16 cellular contexts compared by ENCODE assay signal in the genomic region with DNA sequence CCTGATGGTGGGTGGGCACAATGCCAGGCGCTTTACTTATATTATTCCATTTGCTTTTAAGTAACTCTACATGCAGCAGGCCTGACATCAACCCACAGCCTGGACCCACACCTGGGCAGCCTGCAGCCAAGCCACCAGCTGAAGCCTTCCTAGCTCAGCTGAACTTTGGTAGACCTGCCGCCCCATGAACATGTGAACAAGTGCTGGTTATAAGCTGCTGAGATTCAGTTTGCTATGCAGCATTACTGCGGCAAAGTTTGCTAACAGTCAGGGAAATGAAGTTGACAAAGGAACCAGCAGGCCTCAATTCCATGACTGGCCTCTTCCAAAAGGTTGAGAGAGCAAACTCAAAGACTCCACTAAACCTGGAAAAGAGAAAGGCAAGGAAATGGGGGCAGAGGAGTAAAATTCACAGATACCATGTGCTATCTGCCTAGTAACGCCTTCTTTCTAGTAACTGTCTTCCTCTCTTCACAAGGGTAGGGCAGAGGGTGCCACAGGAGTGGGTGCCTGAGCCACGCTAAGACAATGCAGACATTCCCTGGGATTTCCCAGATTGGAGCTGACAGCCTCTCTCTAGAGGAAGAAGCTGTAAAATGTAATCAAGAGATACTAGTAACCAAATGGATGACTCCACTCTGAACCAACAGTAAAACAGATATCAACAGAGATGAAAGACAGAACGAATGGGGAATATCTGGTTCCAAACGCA. TPM values are rescaled to one million over a fixed set of nuclear protein-coding genes. Genes with fewer than 3 reads are reported as not detected.
DNase-seq lines count a peak whose midpoint lies in the region; ATAC-seq and TF ChIP-seq lines count a peak whose summit lies in the region.
"Had no signal": no experiment of that assay in that cellular context is flagged by ENCODE, and none has a peak within 500 bp of the region (broad histone marks: within the 10 kb centered on the region; RNA-seq: fewer than 3 reads in every experiment).

No MANE protein-coding gene starts in this region.

- no peaks in the 10 kb centered on the region for H3K9me3 Mint-ChIP-seq in natural killer cell treated with Interleukin-12 subunit alpha and Interleukin-12 subunit beta and Interleukin-15 and Interleukin-18, amount 100 ng/mL, for 72 hours
- H3K9me3 Mint-ChIP-seq in natural killer cell (no peaks in the 10 kb centered on the region), WTC11 (no peaks in the 10 kb centered on the region)

- POLR2A ChIA-PET in WTC11 (lab: Charles Lee) = no interaction called here

- H3K27me3 ChIP-seq in liver (ENCODE audit: control insufficient read depth in 4 of 4, insufficient read depth in 4 of 4, low read length in 3 of 4) (no peaks in the 10 kb centered on the region), suprapubic skin (no peaks in the 10 kb centered on the region)
- H3K27me3 ChIP-seq: adrenal gland, heart right ventricle, pancreas had no signal

- intact Hi-C loops in natural killer cell (cut with micrococcal nuclease) = no loop called here

- peaks cover 16% of the 10 kb centered on the region for H3K36me3 Mint-ChIP-seq in natural killer cell treated with Interleukin-12 subunit alpha and Interleukin-12 subunit beta and Interleukin-15 and Interleukin-18, amount 100 ng/mL, for 72 hours
- H3K36me3 Mint-ChIP-seq in natural killer cell (no peaks in the 10 kb centered on the region), WTC11 (peaks cover 56% of the 10 kb centered on the region)

- TF ChIP-seq POLR2A in suprapubic skin (IDR thresholded peaks at IDR 0.05) = no peak

- no peak for TF ChIP-seq EP300 in suprapubic skin (IDR thresholded peaks at IDR 0.05)

- ATAC-seq in natural killer cell treated with Interleukin-12 subunit alpha and Interleukin-12 subunit beta and Interleukin-15 and Interleukin-18, amount 100 ng/mL, for 72 hours = no peak
- ATAC-seq in natural killer cell (no peak), WTC11 (no peak), GM21447 (IDR thresholded peaks at IDR 0.05; ENCODE audit: unreplicated experiment) (no peak)
- ATAC-seq: heart right ventricle, K562, pancreas had no signal

- H3K36me3 ChIP-seq in liver (ENCODE audit: control insufficient read depth in 4 of 4, insufficient read depth in 3 of 4, low read depth in 1 of 4, low read length in 3 of 4) (peaks cover 6 to 32% (median 17%) of the 10 kb centered on the region in 4 donors), suprapubic skin (peaks cover 37% of the 10 kb centered on the region)

- no peak overlapping the region for H3K4me3 ChIP-seq in liver (ENCODE audit: low read depth in 1 of 3, low read length in 3 of 3)
- no peak overlapping the region for H3K4me3 ChIP-seq in suprapubic skin
- H3K4me3 ChIP-seq: adrenal gland, K562, lung had no signal

- peak overlapping the region in 1 of 2 donors; percentile 63 for H3K27ac ChIP-seq in liver (ENCODE audit: low read depth in 1 of 2, low read length in 2 of 2)
- H3K27ac ChIP-seq in suprapubic skin = no peak overlapping the region
- H3K27ac ChIP-seq: adrenal gland, epithelial cell of prostate, heart right ventricle, pancreas had no signal

- peaks cover 39 to 51% of the 10 kb centered on the region in 2 donors for H3K4me1 Mint-ChIP-seq in natural killer cell treated with Interleukin-12 subunit alpha and Interleukin-12 subunit beta and Interleukin-15 and Interleukin-18, amount 100 ng/mL, for 72 hours (ENCODE audit: low read depth in 2 of 2)
- H3K4me1 Mint-ChIP-seq in natural killer cell (peaks cover 40 to 44% of the 10 kb centered on the region in 2 donors), WTC11 (peaks cover 35% of the 10 kb centered on the region)

- WGBS in liver = 76% methylated on average over 7 of the region's 7 CpGs
- WGBS in suprapubic skin = 83% methylated on average over 7 of the region's 7 CpGs

- no peaks in the 10 kb centered on the region for H3K27me3 Mint-ChIP-seq in natural killer cell treated with Interleukin-12 subunit alpha and Interleukin-12 subunit beta and Interleukin-15 and Interleukin-18, amount 100 ng/mL, for 72 hours
- H3K27me3 Mint-ChIP-seq in natural killer cell (ENCODE audit: low read depth in 2 of 2) (no peaks in the 10 kb centered on the region), WTC11 (ENCODE audit: low read depth) (no peaks in the 10 kb centered on the region)
- H3K27me3 Mint-ChIP-seq: B cell had no signal

- peaks cover 2 to 32% (median 29%) of the 10 kb centered on the region in 4 donors for H3K4me1 ChIP-seq in liver (ENCODE audit: control insufficient read depth in 4 of 4, insufficient read depth in 4 of 4, low read length in 3 of 4)
- H3K4me1 ChIP-seq in suprapubic skin = peaks cover 49% of the 10 kb centered on the region

- H3K27ac Mint-ChIP-seq in natural killer cell treated with Interleukin-12 subunit alpha and Interleukin-12 subunit beta and Interleukin-15 and Interleukin-18, amount 100 ng/mL, for 72 hours = no peak overlapping the region
- H3K27ac Mint-ChIP-seq in natural killer cell = peak overlapping the region in 1 of 2 donors; percentile 93
- peak overlapping the region; percentile 78 for H3K27ac Mint-ChIP-seq in WTC11
- H3K27ac Mint-ChIP-seq: B cell had no signal

- peak overlapping the region; percentile 39 for H3K4me3 Mint-ChIP-seq in natural killer cell treated with Interleukin-12 subunit alpha and Interleukin-12 subunit beta and Interleukin-15 and Interleukin-18, amount 100 ng/mL, for 72 hours
- H3K4me3 Mint-ChIP-seq in natural killer cell (no peak overlapping the region), WTC11 (peak overlapping the region; percentile 92)

- no peak for TF ChIP-seq RAD21 in liver (IDR thresholded peaks at IDR 0.05)

- TF ChIP-seq CTCF in natural killer cell (IDR thresholded peaks at IDR 0.05) = no peak
- no peak for TF ChIP-seq CTCF in WTC11 (IDR thresholded peaks at IDR 0.05)
- TF ChIP-seq CTCF in liver (IDR thresholded peaks at IDR 0.05; ENCODE audit: low read depth, low read length, missing input control) = no peak
- TF ChIP-seq CTCF in suprapubic skin (IDR thresholded peaks at IDR 0.05) = no peak

- no peak overlapping the region for H3K9ac ChIP-seq in liver (ENCODE audit: low read depth in 1 of 2, low read length in 2 of 2)

- no peak for DNase-seq in natural killer cell treated with Interleukin-12 subunit alpha and Interleukin-12 subunit beta and Interleukin-15 and Interleukin-18, amount 100 ng/mL, for 72 hours (ENCODE audit: low spot score)
- DNase-seq in natural killer cell (no peak), WTC11 (ENCODE audit: low spot score) (no peak), suprapubic skin (ENCODE audit: low spot score in 2 of 2) (no peak)
- no peak for DNase-seq in stimulated activated CD4-positive, alpha-beta T cell treated with anti-CD3 and anti-CD28 coated beads, Interleukin-2, amount 100 ng/mL, for 24 hours
- DNase-seq in activated CD4-positive, alpha-beta T cell treated with anti-CD3 and anti-CD28 coated beads, Interleukin-2, amount 50 U/mL, for 4 hours = no peak
- DNase-seq: adrenal gland, heart right ventricle, NCI-H1436, pancreas had no signal

- CTCF ChIA-PET in WTC11 (lab: Charles Lee) = interaction anchor here (0.5 kb wide), 1 partner anchor 373 kb away, joined by 6 read pairs; no protein-coding TSS in a partner anchor

- no peaks in the 10 kb centered on the region for H3K9me3 ChIP-seq in liver (ENCODE audit: control insufficient read depth in 4 of 4, low read length in 3 of 4)
- no peaks in the 10 kb centered on the region for H3K9me3 ChIP-seq in suprapubic skin
- H3K9me3 ChIP-seq: adrenal gland, heart right ventricle, pancreas had no signal

TF ChIP-seq in WTC11, 78 proteins besides CTCF, POLR2A, EP300 and RAD21:
- TF ChIP-seq NFYB (CRISPR knock-in tag; conservative IDR thresholded peaks at IDR 0.05; ENCODE audit: low read depth) (no peak), MXD4 (CRISPR knock-in tag; IDR thresholded peaks at IDR 0.05; ENCODE audit: borderline replicate concordance) (no peak)

TF ChIP-seq in liver, 16 proteins besides CTCF, POLR2A, EP300 and RAD21:
- TF ChIP-seq RXRA (IDR thresholded peaks at IDR 0.05) (peak; percentile 23 to 49), GABPA (IDR thresholded peaks at IDR 0.05 in 1 of 2, conservative IDR thresholded peaks at IDR 0.05 in 1 of 2) (no peak), FOXA2 (IDR thresholded peaks at IDR 0.05) (no peak), HNF4G (IDR thresholded peaks at IDR 0.05) (no peak), HNF4A (conservative IDR thresholded peaks at IDR 0.05) (peak; percentile 4 to 19), NR2F2 (IDR thresholded peaks at IDR 0.05) (no peak)

RNA-seq across cellular contexts. Expression of a gene that starts 2.9 kb away (rescaled TPM):
- total RNA-seq in natural killer cell treated with Interleukin-12 subunit alpha and Interleukin-12 subunit beta and Interleukin-15 and Interleukin-18, amount 100 ng/mL, for 72 hours = 10 to 100 TPM; 16.3 to 24.4 TPM
- total RNA-seq in natural killer cell = 10 to 100 TPM; 11.0 to 19.9 (median 16.6) TPM
- 117 to 123 TPM (median 120 TPM) in 3 replicates for total RNA-seq in WTC11 (2021)
- total RNA-seq in liver = 10 to 100 TPM; 15.8 to 16.0 TPM
- polyA plus RNA-seq in liver = 10 to 100 TPM; 15.1 to 15.4 TPM
- total RNA-seq in suprapubic skin = 10 to 100 TPM; 46.3 to 53.3 (median 48.7) TPM
